In genomic region chr1:225474986-225475820, GRCh38 we compare ENCODE assay signal across 8 cellular contexts. TPM values are rescaled to one million over a fixed set of nuclear protein-coding genes. Genes with fewer than 3 reads are reported as not detected.
DNase-seq lines count a peak whose midpoint lies in the region; ATAC-seq and TF ChIP-seq lines count a peak whose summit lies in the region.

No MANE protein-coding gene starts in this region.

- H3K36me3 ChIP-seq in BE2C: no peaks in the 10 kb centered on the region

- H3K4me1 ChIP-seq in BE2C: no peaks in the 10 kb centered on the region

- intact Hi-C loops in activated CD8-positive, alpha-beta T cell treated with anti-CD3 and anti-CD28 coated beads for 36 hours (cut with micrococcal nuclease): loop anchor here (2.0 to 5.0 kb wide), 3 partner anchors 297 to 502 kb away; no protein-coding TSS in a partner anchor

- CTCF ChIA-PET in activated CD8-positive, alpha-beta T cell treated with anti-CD3 and anti-CD28 coated beads for 36 hours (lab: Charles Lee): interaction anchor here (0.6 to 3.8 kb wide), 78 partner anchors 10 to 729 kb away, joined by 3 to 51 read pairs (median 4); partner anchors contain the start of genes PYCR2 and SRP9

- peak; percentile 60 for ATAC-seq in GM19043 (IDR thresholded peaks at IDR 0.05; ENCODE audit: low read depth, unreplicated experiment)
- ATAC-seq in HG03280 (IDR thresholded peaks at IDR 0.05; ENCODE audit: unreplicated experiment): peak; percentile 75
- ATAC-seq in activated CD8-positive, alpha-beta T cell treated with anti-CD3 and anti-CD28 coated beads for 36 hours: peak; percentile 80
- peak; percentile 74 for ATAC-seq in memory B cell (ENCODE audit: low read depth)

- DNase-seq in BE2C: peak; percentile 89
- DNase-seq in NCI-H526 (lab: John Stamatoyannopoulos, UW): peak; percentile 39 to 65
- DNase-seq in activated CD8-positive, alpha-beta T cell treated with anti-CD3 and anti-CD28 coated beads for 36 hours: peak; percentile 58
- DNase-seq in effector CD4-positive, alpha-beta T cell: peak; percentile 61
- DNase-seq in memory B cell (ENCODE audit: low spot score in 2 of 2): peak; percentile 82 to 93
- DNase-seq in stimulated activated CD8-positive, alpha-beta memory T cell treated with anti-CD3 and anti-CD28 coated beads, Interleukin-15, amount 100 ng/mL, for 24 hours (ENCODE audit: low read depth): peak; percentile 67

- no peak overlapping the region for H3K4me3 Mint-ChIP-seq in activated CD8-positive, alpha-beta T cell treated with anti-CD3 and anti-CD28 coated beads for 36 hours
- H3K4me3 Mint-ChIP-seq in memory B cell: no peak overlapping the region

- H3K36me3 Mint-ChIP-seq in activated CD8-positive, alpha-beta T cell treated with anti-CD3 and anti-CD28 coated beads for 36 hours (ENCODE audit: low read depth): no peaks in the 10 kb centered on the region
- H3K36me3 Mint-ChIP-seq in memory B cell: no peaks in the 10 kb centered on the region

- H3K27ac Mint-ChIP-seq in activated CD8-positive, alpha-beta T cell treated with anti-CD3 and anti-CD28 coated beads for 36 hours: no peak overlapping the region
- H3K27ac Mint-ChIP-seq in memory B cell: no peak overlapping the region

- POLR2A ChIA-PET in activated CD8-positive, alpha-beta T cell treated with anti-CD3 and anti-CD28 coated beads for 36 hours (lab: Charles Lee): interaction anchor here (1.6 kb wide), 1 partner anchor 49 kb away, joined by 6 read pairs; no protein-coding TSS in a partner anchor

- no peaks in the 10 kb centered on the region for H3K27me3 Mint-ChIP-seq in activated CD8-positive, alpha-beta T cell treated with anti-CD3 and anti-CD28 coated beads for 36 hours
- no peaks in the 10 kb centered on the region for H3K27me3 Mint-ChIP-seq in memory B cell

- H3K9me3 ChIP-seq in BE2C: no peaks in the 10 kb centered on the region

- H3K4me3 ChIP-seq in BE2C (ENCODE audit: low read depth, low read length): no peak overlapping the region; the same call in 1 of the 2 replicates

- peaks cover 41% of the 10 kb centered on the region for H3K4me1 Mint-ChIP-seq in activated CD8-positive, alpha-beta T cell treated with anti-CD3 and anti-CD28 coated beads for 36 hours (ENCODE audit: low read depth)
- peaks cover 26% of the 10 kb centered on the region for H3K4me1 Mint-ChIP-seq in memory B cell

- TF ChIP-seq CTCF in BE2C (IDR thresholded peaks at IDR 0.05; ENCODE audit: low read depth, low read length): peak; percentile 100
- peak; percentile 100 for TF ChIP-seq CTCF in activated CD8-positive, alpha-beta T cell treated with anti-CD3 and anti-CD28 coated beads for 36 hours (IDR thresholded peaks at IDR 0.05)

- no peaks in the 10 kb centered on the region for H3K9me3 Mint-ChIP-seq in activated CD8-positive, alpha-beta T cell treated with anti-CD3 and anti-CD28 coated beads for 36 hours
- H3K9me3 Mint-ChIP-seq in memory B cell: no peaks in the 10 kb centered on the region

- H3K27me3 ChIP-seq in BE2C: no peaks in the 10 kb centered on the region

RNA-seq across cellular contexts. Expression of gene LBR, which starts 47.4 kb away (rescaled TPM):
- 34.2 TPM for polyA plus RNA-seq in BE2C (2012; ENCODE audit: insufficient read depth, insufficient read length, low read depth)
- 100 to 1,000 TPM; 145 to 156 TPM for total RNA-seq in activated CD8-positive, alpha-beta T cell treated with anti-CD3 and anti-CD28 coated beads for 36 hours
